Comparison of ENCODE assay signal across 3 cellular contexts in genomic region chr7:44911911-44912310, GRCh38.
TF ChIP-seq lines count a peak whose summit lies in the region.

No MANE protein-coding gene starts in this region.

TF ChIP-seq in SK-N-SH treated with all-trans-retinoic acid at 6 μM for 48 hours, 23 proteins besides CTCF, POLR2A, EP300 and RAD21:
- TF ChIP-seq ZFP30 (CRISPR knock-in tag; IDR thresholded peaks at IDR 0.05) (no peak), BACH2 (CRISPR knock-in tag; IDR thresholded peaks at IDR 0.05; ENCODE audit: borderline replicate concordance) (no peak), TCF4 (CRISPR knock-in tag; IDR thresholded peaks at IDR 0.05; ENCODE audit: borderline replicate concordance) (no peak), ZFP3 (CRISPR knock-in tag; IDR thresholded peaks at IDR 0.05) (no peak), OSR1 (CRISPR knock-in tag; IDR thresholded peaks at IDR 0.05) (no peak), POU6F1 (CRISPR knock-in tag; IDR thresholded peaks at IDR 0.05; ENCODE audit: borderline replicate concordance, low read depth) (no peak)
TF ChIP-seq in SK-N-SH treated with all-trans-retinoic acid at 6 μM for 48 hours: peak in this region for 0.

TF ChIP-seq in SK-N-SH, 30 proteins besides CTCF, POLR2A, EP300 and RAD21:
- TF ChIP-seq MXI1 (IDR thresholded peaks at IDR 0.05; ENCODE audit: low read depth, low read length) (no peak), IRF3 (IDR thresholded peaks at IDR 0.05; ENCODE audit: low read depth, low read length) (no peak), NRF1 (IDR thresholded peaks at IDR 0.05; ENCODE audit: low read depth, low read length) (no peak), EZH2phosphoT487 (IDR thresholded peaks at IDR 0.05; ENCODE audit: borderline replicate concordance, low read depth) (no peak), TEAD4 (IDR thresholded peaks at IDR 0.05; ENCODE audit: borderline replicate concordance, insufficient read depth) (no peak), PBX3 (IDR thresholded peaks at IDR 0.05) (no peak), MEF2A (IDR thresholded peaks at IDR 0.05; ENCODE audit: borderline replicate concordance, low read depth) (no peak)
TF ChIP-seq in SK-N-SH: peak in this region for 0.

TF ChIP-seq in HepG2, 621 proteins besides CTCF, POLR2A, EP300 and RAD21:
- TF ChIP-seq ADNP (CRISPR knock-in tag; IDR thresholded peaks at IDR 0.05) (no peak), ZSCAN21 (CRISPR knock-in tag; IDR thresholded peaks at IDR 0.05; ENCODE audit: borderline replicate concordance) (no peak), ZBTB1 (CRISPR knock-in tag; IDR thresholded peaks at IDR 0.05; ENCODE audit: borderline replicate concordance) (no peak), AGO2 (optimal IDR thresholded peaks at IDR 0.05; ENCODE audit: low read depth, low read length) (no peak), PATZ1 (CRISPR knock-in tag; IDR thresholded peaks at IDR 0.05) (no peak), ZNF709 (CRISPR knock-in tag; IDR thresholded peaks at IDR 0.05) (no peak), TFE3 (CRISPR knock-in tag; IDR thresholded peaks at IDR 0.05) (no peak), HOXA7 (CRISPR knock-in tag; IDR thresholded peaks at IDR 0.05) (no peak), RFX3 (CRISPR knock-in tag; IDR thresholded peaks at IDR 0.05) (no peak), ZNF609 (CRISPR knock-in tag; IDR thresholded peaks at IDR 0.05; ENCODE audit: borderline replicate concordance) (no peak), FUBP1 (CRISPR knock-in tag; IDR thresholded peaks at IDR 0.05; ENCODE audit: borderline replicate concordance) (no peak)
